10 cellular contexts compared by ENCODE assay signal in genomic region chr1:155184835-155185782, GRCh38. TPM values are rescaled to one million over a fixed set of nuclear protein-coding genes. Genes with fewer than 3 reads are reported as not detected.
A peak's percentile ranks its signal among the peaks of the same experiment; 100 is the strongest.
DNase-seq lines count a peak whose midpoint lies in the region; ATAC-seq and TF ChIP-seq lines count a peak whose summit lies in the region.
"Had no signal": no experiment of that assay in that cellular context is flagged by ENCODE, and none has a peak within 500 bp of the region (broad histone marks: within the 10 kb centered on the region; RNA-seq: fewer than 3 reads in every experiment).

No MANE protein-coding gene starts in this region.

- no peak overlapping the region for H3K4me3 ChIP-seq in lower lobe of right lung
- H3K4me3 ChIP-seq in mammary epithelial cell (replicated peaks in 1 of 3; ENCODE audit: insufficient read depth in 1 of 3, low read depth in 2 of 3, low read length in 3 of 3), result no peak overlapping the region
- H3K4me3 ChIP-seq: A549, SK-N-MC had no signal

- dilution Hi-C loops in mammary epithelial cell (cut with HindIII; ENCODE audit: low sequenced_read_pairs), result no loop called here

- intact Hi-C loops in lower lobe of right lung (cut with DNase I), result no loop called here
- intact Hi-C loops in mammary epithelial cell (cut with micrococcal nuclease), result no loop called here

- H3K27ac ChIP-seq in lower lobe of right lung (peak overlapping the region; percentile 72), mammary epithelial cell (ENCODE audit: insufficient read depth, low read depth, low read length) (no peak overlapping the region)
- H3K27ac ChIP-seq: SK-N-MC had no signal

- in situ Hi-C loops in mammary epithelial cell (cut with MboI; ENCODE audit: low sequenced_read_pairs in 2 of 2), result no loop called here

- DNase-seq in NCI-H2029 (lab: John Stamatoyannopoulos, UW) (peak; percentile 23), NCI-H2029 treated with DMSO at 0.1 percent for 48 hours (lab: John Stamatoyannopoulos, UW) (no peak), lower lobe of right lung (peak; percentile 84), superior temporal gyrus (ENCODE audit: extremely low spot score) (no peak), mammary epithelial cell (no peak)
- DNase-seq in activated CD4-positive, alpha-beta T cell treated with anti-CD3 and anti-CD28 coated beads for 4 hours, result no peak

- BruUV-seq in mammary epithelial cell (replicated peaks; lab: Mats Ljungman, UMichigan), result no TSS peak

- H3K36me3 ChIP-seq in lower lobe of right lung (no peaks in the 10 kb centered on the region), mammary epithelial cell (ENCODE audit: insufficient read depth, low read length) (no peaks in the 10 kb centered on the region)

- no peaks in the 10 kb centered on the region for H3K9me3 ChIP-seq in lower lobe of right lung
- H3K9me3 ChIP-seq in mammary epithelial cell (replicated peaks; ENCODE audit: insufficient read depth, low read length), result no peaks in the 10 kb centered on the region
- H3K9me3 ChIP-seq: A549 had no signal

- peak; percentile 86 for ATAC-seq in HG02938 (IDR thresholded peaks at IDR 0.05; ENCODE audit: unreplicated experiment)
- peak; percentile 14 for ATAC-seq in SK-N-SH treated with all-trans-retinoic acid at 6 μM for 48 hours
- ATAC-seq in lower lobe of right lung, result peak; percentile 69 to 78

- H3K79me2 ChIP-seq in mammary epithelial cell (ENCODE audit: insufficient read depth, low read length), result no peaks in the 10 kb centered on the region

- H2AFZ ChIP-seq in mammary epithelial cell (ENCODE audit: low read depth, low read length), result no peak overlapping the region

- no peak overlapping the region for H3K4me2 ChIP-seq in mammary epithelial cell (ENCODE audit: insufficient read depth, low read depth, low read length)
- H3K4me2 ChIP-seq: A549 had no signal

- no peak overlapping the region for H3K9ac ChIP-seq in mammary epithelial cell (ENCODE audit: insufficient read depth, low read length)

- CTCF ChIA-PET in mammary epithelial cell (lab: Charles Lee; ENCODE audit: low non-redundant PET), result no interaction called here

- H3K4me1 ChIP-seq in lower lobe of right lung (peaks cover 17% of the 10 kb centered on the region), mammary epithelial cell (ENCODE audit: insufficient read depth, low read length) (peaks cover 10% of the 10 kb centered on the region)

- WGBS in mammary epithelial cell (ENCODE audit: low coverage, missing lambda C conversion rate), result 60% methylated on average over 13 of the region's 21 CpGs

- no peaks in the 10 kb centered on the region for H4K20me1 ChIP-seq in mammary epithelial cell (ENCODE audit: insufficient read depth, low read length)

- no peak for TF ChIP-seq CTCF in lower lobe of right lung (IDR thresholded peaks at IDR 0.05)
- TF ChIP-seq CTCF in mammary epithelial cell (conservative IDR thresholded peaks at IDR 0.05 in 1 of 2, IDR thresholded peaks at IDR 0.05 in 1 of 2; ENCODE audit: extremely low read depth in 1 of 2, insufficient read depth in 1 of 2, low read depth in 1 of 2, low read length in 2 of 2), result no peak

- H3K27me3 ChIP-seq in lower lobe of right lung (ENCODE audit: low read depth) (no peaks in the 10 kb centered on the region), mammary epithelial cell (ENCODE audit: insufficient read depth, low read length) (no peaks in the 10 kb centered on the region)

TF ChIP-seq in SK-N-SH treated with all-trans-retinoic acid at 6 μM for 48 hours, 23 proteins besides CTCF, POLR2A, EP300 and RAD21:
- TF ChIP-seq ZNF565 (CRISPR knock-in tag; conservative IDR thresholded peaks at IDR 0.05; ENCODE audit: low read depth), result no peak
- no peak for TF ChIP-seq RARB (CRISPR knock-in tag; IDR thresholded peaks at IDR 0.05)

RNA-seq across cellular contexts. Expression of gene TRIM46, which starts 11.5 kb away (rescaled TPM):
- total RNA-seq in lower lobe of right lung (0.35 TPM), mammary epithelial cell (1 to 10 TPM; 5.0 to 5.2 TPM)
- polyA plus RNA-seq in mammary epithelial cell, result 2.0 TPM
- polyA minus RNA-seq in mammary epithelial cell, result 0.67 TPM

RNA-seq across cellular contexts. Expression of gene KRTCAP2, which starts 12.0 kb away (rescaled TPM):
- total RNA-seq in lower lobe of right lung (173 TPM), mammary epithelial cell (100 to 1,000 TPM in 1 of 2 donors, 10 to 100 TPM in 1; 62.7 to 177 TPM)
- polyA plus RNA-seq in mammary epithelial cell, result 188 TPM
- 164 TPM for polyA minus RNA-seq in mammary epithelial cell

RNA-seq across cellular contexts. Expression of gene THBS3, which starts 22.6 kb away (rescaled TPM):
- 24.4 TPM for total RNA-seq in lower lobe of right lung
- total RNA-seq in mammary epithelial cell, result 10 to 100 TPM; 14.8 to 28.0 TPM
- 10.8 TPM for polyA plus RNA-seq in mammary epithelial cell
- polyA minus RNA-seq in mammary epithelial cell, result 18.1 TPM

RNA-seq across cellular contexts. Expression of gene MTX1, which starts 23.4 kb away (rescaled TPM):
- total RNA-seq in lower lobe of right lung (27.9 TPM), mammary epithelial cell (10 to 100 TPM; 34.2 to 49.3 TPM)
- 82.0 TPM for polyA plus RNA-seq in mammary epithelial cell
- 31.0 TPM for polyA minus RNA-seq in mammary epithelial cell

RNA-seq across cellular contexts. Expression of gene DPM3, which starts 44.8 kb away (rescaled TPM):
- total RNA-seq in lower lobe of right lung, result 62.3 TPM
- 10 to 100 TPM; 27.2 to 67.9 TPM for total RNA-seq in mammary epithelial cell
- 76.4 TPM for polyA plus RNA-seq in mammary epithelial cell
- 1.8 TPM for polyA minus RNA-seq in mammary epithelial cell

Comparison
In these comparisons a context has a peak if more than half of its experiments do, and no peak if none do; other contexts are left out.
1. DNase-seq: peak in NCI-H2029 (single experiment) and lower lobe of right lung (single experiment); none in NCI-H2029 treated with DMSO at 0.1 percent for 48 hours (single experiment), activated CD4-positive, alpha-beta T cell treated with anti-CD3 and anti-CD28 coated beads for 4 hours (0 of 2), superior temporal gyrus (single experiment) and mammary epithelial cell (single experiment).
2. ATAC-seq: peak in every context shown above with its lines; median percentile 86 in HG02938; 74 in lower lobe of right lung; 14 in SK-N-SH treated with all-trans-retinoic acid at 6 μM for 48 hours.